34 cellular contexts compared by ENCODE assay signal in the genomic region with DNA sequence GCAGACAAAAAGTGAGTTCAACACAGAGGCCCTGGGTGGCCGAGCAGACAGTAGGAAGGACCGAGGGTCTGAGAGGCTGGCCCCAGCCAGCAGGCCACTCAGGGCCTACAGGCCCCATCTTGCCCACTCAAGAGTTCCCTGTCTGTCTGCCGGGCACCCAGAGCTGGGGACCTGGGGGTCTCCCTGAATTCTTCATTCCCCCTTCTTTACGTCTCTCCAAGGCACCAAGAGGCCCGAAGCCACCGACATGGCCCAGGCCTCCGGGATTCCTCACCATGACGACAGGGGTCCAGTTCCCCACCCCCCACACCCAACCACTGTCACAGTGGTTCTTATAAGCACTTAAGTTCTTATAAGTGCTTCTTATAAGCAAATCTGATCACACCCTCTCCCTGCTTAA. TPM values are rescaled to one million over a fixed set of nuclear protein-coding genes. Genes with fewer than 3 reads are reported as not detected.
"Had no signal": no experiment of that assay in that cellular context is flagged by ENCODE, and none has a peak within 500 bp of the region (broad histone marks: within the 10 kb centered on the region; RNA-seq: fewer than 3 reads in every experiment).

No MANE protein-coding gene starts in this region.

- H3K27me3 Mint-ChIP-seq: activated CD8-positive, alpha-beta memory T cell treated with anti-CD3 and anti-CD28 coated beads, Interleukin-2, amount 10 ng/mL, durations not matched to agents 7 days and 5 days had no signal

- H3K27ac Mint-ChIP-seq: activated CD8-positive, alpha-beta memory T cell treated with anti-CD3 and anti-CD28 coated beads, Interleukin-2, amount 10 ng/mL, durations not matched to agents 7 days and 5 days; activated naive CD4-positive, alpha-beta T cell treated with anti-CD3 and anti-CD28 coated beads for 36 hours; activated T-helper 1 cell treated with anti-CD3 and anti-CD28 coated beads, Interleukin-12 subunit alpha, Interleukin-12 subunit beta, Interleukin-2, Interleukin-4 antibody, amounts not matched to agents 30 ng/mL and 10 ng/mL and 1 ng/mL, durations not matched to agents 14 hours and 24 hours and 36 hours; IgD-negative memory B cell; T-helper 1 cell treated with Interleukin-12 subunit alpha and Interleukin-12 subunit beta and Interleukin-4 antibody, amounts not matched to agents 30 μg/mL and 1 μg/mL, for 36 hours; T-helper 2 cell treated with Interferon-gamma antibody and Interleukin-4, amounts not matched to agents 5 μg/mL and 100 μg/mL, for 36 hours had no signal

- H3K4me3 Mint-ChIP-seq: activated CD8-positive, alpha-beta memory T cell treated with anti-CD3 and anti-CD28 coated beads, Interleukin-2, amount 10 ng/mL, durations not matched to agents 7 days and 5 days; activated naive CD4-positive, alpha-beta T cell treated with anti-CD3 and anti-CD28 coated beads for 36 hours; activated T-helper 1 cell treated with anti-CD3 and anti-CD28 coated beads, Interleukin-12 subunit alpha, Interleukin-12 subunit beta, Interleukin-2, Interleukin-4 antibody, amounts not matched to agents 30 ng/mL and 10 ng/mL and 1 ng/mL, durations not matched to agents 14 hours and 24 hours and 36 hours; IgD-negative memory B cell; T-helper 1 cell treated with Interleukin-12 subunit alpha and Interleukin-12 subunit beta and Interleukin-4 antibody, amounts not matched to agents 30 μg/mL and 1 μg/mL, for 36 hours; T-helper 2 cell treated with Interferon-gamma antibody and Interleukin-4, amounts not matched to agents 5 μg/mL and 100 μg/mL, for 36 hours; WTC11 had no signal

- H3K9me3 Mint-ChIP-seq: activated naive CD4-positive, alpha-beta T cell treated with anti-CD3 and anti-CD28 coated beads for 36 hours; activated naive CD4-positive, alpha-beta T cell treated with anti-CD3 and anti-CD28 coated beads, Interleukin-2, amount 50 U/mL, for 72 hours; activated T-helper 1 cell treated with anti-CD3 and anti-CD28 coated beads, Interleukin-12 subunit alpha, Interleukin-12 subunit beta, Interleukin-2, Interleukin-4 antibody, amounts not matched to agents 30 ng/mL and 10 ng/mL and 1 ng/mL, durations not matched to agents 14 hours and 24 hours and 36 hours; IgD-negative memory B cell; T-helper 1 cell treated with Interleukin-12 subunit alpha and Interleukin-12 subunit beta and Interleukin-4 antibody, amounts not matched to agents 30 μg/mL and 1 μg/mL, for 36 hours; T-helper 2 cell treated with Interferon-gamma antibody and Interleukin-4, amounts not matched to agents 5 μg/mL and 100 μg/mL, for 36 hours had no signal

- H3K4me2 ChIP-seq: SK-N-SH had no signal

- DNase-seq: activated CD4-positive, alpha-beta T cell treated with anti-CD3 and anti-CD28 coated beads for 1 hour; activated CD4-positive, alpha-beta T cell treated with anti-CD3 and anti-CD28 coated beads for 48 hours; activated CD8-positive, alpha-beta memory T cell treated with anti-CD3 and anti-CD28 coated beads, Interleukin-2, amount 10 ng/mL, durations not matched to agents 7 days and 5 days; activated gamma-delta T cell treated with Interleukin-2 at 50 U/mL for 16 hours; activated naive CD4-positive, alpha-beta T cell treated with anti-CD3 and anti-CD28 coated beads for 36 hours; activated T-cell treated with anti-CD3 and anti-CD28 coated beads, Interleukin-2, amount 50 U/mL, for 1 hour; body of pancreas; caudate nucleus; Karpas-422; KBM-7; NCI-H1105; NCI-H1417 treated with DMSO at 0.1 percent for 48 hours; NCI-H187 treated with DMSO at 0.1 percent for 48 hours; NCI-H2081; NCI-H345; NCI-H524 treated with DMSO at 0.1 percent for 48 hours; NCI-H748 treated with DMSO at 0.1 percent for 48 hours; NK-92 treated with Interleukin-12 subunit alpha and Interleukin-12 subunit beta, amount 100 ng/mL, for 24 hours; PC-3; RPMI8226; SHP77 treated with DMSO at 0.1 percent for 48 hours; SK-N-SH had no signal

- H3K4me1 ChIP-seq: adrenal gland, body of pancreas, breast epithelium, Peyer's patch, SJSA1 had no signal

- H3K9ac ChIP-seq: SK-N-SH had no signal

- ATAC-seq: activated CD8-positive, alpha-beta memory T cell treated with anti-CD3 and anti-CD28 coated beads, Interleukin-2, amount 10 ng/mL, durations not matched to agents 7 days and 5 days; activated naive CD4-positive, alpha-beta T cell treated with anti-CD3 and anti-CD28 coated beads, Interleukin-2, amount 50 U/mL, for 72 hours; body of pancreas; PC-3; WTC11 had no signal

- H3K36me3 ChIP-seq: adrenal gland, breast epithelium, Peyer's patch, SJSA1 had no signal

- H3K9me3 ChIP-seq: adrenal gland, body of pancreas, breast epithelium, Peyer's patch, SJSA1, SK-N-SH had no signal

- H3K4me1 Mint-ChIP-seq: activated CD8-positive, alpha-beta memory T cell treated with anti-CD3 and anti-CD28 coated beads, Interleukin-2, amount 10 ng/mL, durations not matched to agents 7 days and 5 days had no signal

- H3K36me3 Mint-ChIP-seq: activated CD8-positive, alpha-beta memory T cell treated with anti-CD3 and anti-CD28 coated beads, Interleukin-2, amount 10 ng/mL, durations not matched to agents 7 days and 5 days; activated naive CD4-positive, alpha-beta T cell treated with anti-CD3 and anti-CD28 coated beads, Interleukin-2, amount 50 U/mL, for 72 hours; IgD-negative memory B cell had no signal

- H3K4me3 ChIP-seq: adrenal gland, body of pancreas, breast epithelium, Peyer's patch, SJSA1 had no signal

- H3K27ac ChIP-seq: adrenal gland, body of pancreas, breast epithelium, Peyer's patch, SJSA1 had no signal

- H3K27me3 ChIP-seq: adrenal gland, body of pancreas, breast epithelium, Peyer's patch, SJSA1 had no signal

RNA-seq across cellular contexts. Expression of gene NOS2, which starts 49.2 kb away (rescaled TPM):
- total RNA-seq: activated naive CD4-positive, alpha-beta T cell treated with anti-CD3 and anti-CD28 coated beads, Interleukin-2, amount 50 U/mL, for 72 hours; activated T-helper 1 cell treated with anti-CD3 and anti-CD28 coated beads, Interleukin-12 subunit alpha, Interleukin-12 subunit beta, Interleukin-2, Interleukin-4 antibody, amounts not matched to agents 30 ng/mL and 10 ng/mL and 1 ng/mL, durations not matched to agents 14 hours and 24 hours and 36 hours; MCF 10A; NCI-H460; PC-3; SJSA1 had no signal
- polyA plus RNA-seq: SK-N-SH had no signal
